Comparison of ENCODE assay signal across 9 cellular contexts in genomic region chr10:89283174-89283987, GRCh38. TPM values are rescaled to one million over a fixed set of nuclear protein-coding genes. Genes with fewer than 3 reads are reported as not detected.
DNase-seq lines count a peak whose midpoint lies in the region; ATAC-seq, FAIRE-seq and TF ChIP-seq lines count a peak whose summit lies in the region.
"Had no signal": no experiment of that assay in that cellular context is flagged by ENCODE, and none has a peak within 500 bp of the region (broad histone marks: within the 10 kb centered on the region; RNA-seq: fewer than 3 reads in every experiment).

No MANE protein-coding gene starts in this region.

- H3K36me3 ChIP-seq in gastroesophageal sphincter, result no peaks in the 10 kb centered on the region

- no peaks in the 10 kb centered on the region for H3K9me3 ChIP-seq in gastroesophageal sphincter

- 3 to 8% methylated on average over 5 to 6 of the region's 6 CpGs for WGBS in gastroesophageal sphincter (ENCODE audit: low coverage in 1 of 2), 2 donors

- no peak for TF ChIP-seq EP300 in gastroesophageal sphincter (IDR thresholded peaks at IDR 0.05)

- no peak overlapping the region for H3K4me3 Mint-ChIP-seq in progenitor cell of endocrine pancreas (ENCODE audit: low read depth)

- H3K27me3 ChIP-seq in gastroesophageal sphincter, result no peaks in the 10 kb centered on the region

- no peaks in the 10 kb centered on the region for H3K27me3 Mint-ChIP-seq in progenitor cell of endocrine pancreas

- H3K27ac ChIP-seq in gastroesophageal sphincter, result peak overlapping the region; percentile 82 to 87 (median 84)

- H3K27ac Mint-ChIP-seq in progenitor cell of endocrine pancreas, result peak overlapping the region; percentile 39

- peak overlapping the region; percentile 11 to 26 for H3K4me3 ChIP-seq in gastroesophageal sphincter

- TF ChIP-seq POLR2A in gastroesophageal sphincter (IDR thresholded peaks at IDR 0.05), result no peak

- no peaks in the 10 kb centered on the region for H3K9me3 Mint-ChIP-seq in progenitor cell of endocrine pancreas (ENCODE audit: low read depth)

- TF ChIP-seq CTCF in gastroesophageal sphincter (IDR thresholded peaks at IDR 0.05) (peak in 2 of 4 experiments; percentile 29 to 34), progenitor cell of endocrine pancreas (IDR thresholded peaks at IDR 0.05; ENCODE audit: unreplicated experiment) (no peak)

- peak; percentile 44 for ATAC-seq in gastroesophageal sphincter
- ATAC-seq in GM19328 (IDR thresholded peaks at IDR 0.05; ENCODE audit: unreplicated experiment), result no peak
- ATAC-seq in GM21717 (IDR thresholded peaks at IDR 0.05; ENCODE audit: unreplicated experiment), result no peak

- peaks cover 21 to 45% (median 23%) of the 10 kb centered on the region in 3 donors for H3K4me1 ChIP-seq in gastroesophageal sphincter

- FAIRE-seq in RCC 7860 (lab: Jason Lieb, UNC), result peak; percentile 99

- DNase-seq in EH (ENCODE audit: low read depth) (peak; percentile 84), RCC 7860 (ENCODE audit: low spot score) (peak; percentile 98), progenitor cell of endocrine pancreas (ENCODE audit: low spot score, unreplicated experiment) (no peak), occipital lobe (lab: John Stamatoyannopoulos, UW) (no peak), Kasumi-1 (lab: John Stamatoyannopoulos, UW) (no peak)
- DNase-seq: activated CD4-positive, CD25-positive, alpha-beta regulatory T cell had no signal

- no peaks in the 10 kb centered on the region for H3K36me3 Mint-ChIP-seq in progenitor cell of endocrine pancreas (ENCODE audit: insufficient read depth)

- H3K4me1 Mint-ChIP-seq in progenitor cell of endocrine pancreas (ENCODE audit: low read depth), result peaks cover 8% of the 10 kb centered on the region

RNA-seq across cellular contexts. Expression of gene IFIT2, which starts 18.5 kb away (rescaled TPM):
- total RNA-seq in gastroesophageal sphincter (1 to 10 TPM; 3.2 to 5.3 (median 3.8) TPM), progenitor cell of endocrine pancreas (not detected in 2 replicates), occipital lobe (5.0 TPM)

RNA-seq across cellular contexts. Expression of gene LIPA, which starts 31.8 kb away (rescaled TPM):
- 10 to 100 TPM; 15.7 to 46.0 (median 22.3) TPM for total RNA-seq in gastroesophageal sphincter
- 17.0 and 19.5 TPM in 2 replicates for total RNA-seq in progenitor cell of endocrine pancreas
- 39.9 TPM for total RNA-seq in occipital lobe

RNA-seq across cellular contexts. Expression of gene IFIT3, which starts 44.4 kb away (rescaled TPM):
- 10 to 100 TPM in 2 of 4 donors, 1 to 10 TPM in 2; 8.1 to 15.5 (median 11.9) TPM for total RNA-seq in gastroesophageal sphincter
- total RNA-seq in progenitor cell of endocrine pancreas, result 0.16 TPM in 1 of 2 replicates, not detected in the other
- total RNA-seq in occipital lobe, result 8.4 TPM

Comparison
In these comparisons a context has a peak if more than half of its experiments do, and no peak if none do; other contexts are left out.
1. DNase-seq: peak in EH (single experiment) and RCC 7860 (single experiment); none in progenitor cell of endocrine pancreas (single experiment), occipital lobe (single experiment) and Kasumi-1 (0 of 2).